Comparison of ENCODE assay signal across 14 cellular contexts in genomic region chr9:89489548-89490527, GRCh38. TPM values are rescaled to one million over a fixed set of nuclear protein-coding genes. Genes with fewer than 3 reads are reported as not detected.
DNase-seq lines count a peak whose midpoint lies in the region; ATAC-seq lines count a peak whose summit lies in the region.
"Had no signal": no experiment of that assay in that cellular context is flagged by ENCODE, and none has a peak within 500 bp of the region (broad histone marks: within the 10 kb centered on the region; RNA-seq: fewer than 3 reads in every experiment).

No MANE protein-coding gene starts in this region.

- peaks cover 6% of the 10 kb centered on the region for H3K36me3 ChIP-seq in CD4-positive, alpha-beta memory T cell (ENCODE audit: insufficient read depth, low read length)
- H3K36me3 ChIP-seq: gastroesophageal sphincter, thyroid gland had no signal

- CTCF ChIA-PET in CD4-positive, alpha-beta memory T cell (lab: Charles Lee; ENCODE audit: partially characterized antibody), result interaction anchor here (0.7 to 5.7 kb wide), 16 partner anchors 8 to 88 kb away, joined by 3 to 52 read pairs (median 4); no protein-coding TSS in a partner anchor

- peak; percentile 71 to 86 (median 83) for DNase-seq in CD4-positive, alpha-beta memory T cell
- DNase-seq in naive thymus-derived CD8-positive, alpha-beta T cell, result peak in 4 of 10 donors; percentile 60 to 82 (median 78)
- DNase-seq in kidney glomerular epithelial cell (lab: John Stamatoyannopoulos, UW), result no peak
- no peak for DNase-seq in NCI-H82 (lab: John Stamatoyannopoulos, UW)
- DNase-seq in head of caudate nucleus, result no peak
- DNase-seq: stimulated activated CD4-positive, alpha-beta T cell treated with anti-CD3 and anti-CD28 coated beads, Interleukin-4, amount 100 ng/mL, for 4 hours; thyroid gland had no signal

- peak overlapping the region; percentile 19 to 20 for H3K4me3 ChIP-seq in CD4-positive, alpha-beta memory T cell (ENCODE audit: low read length in 2 of 2)
- H3K4me3 ChIP-seq: gastroesophageal sphincter, thyroid gland had no signal

- POLR2A ChIA-PET in CD4-positive, alpha-beta memory T cell (lab: Charles Lee; ENCODE audit: partially characterized antibody), result interaction anchor here (0.6 to 4.8 kb wide), 39 partner anchors 9 to 179 kb away, joined by 3 to 50 read pairs (median 5); partner anchors contain the start of genes CKS2 and SEMA4D
- POLR2A ChIA-PET in naive thymus-derived CD8-positive, alpha-beta T cell (lab: Charles Lee), result interaction anchor here (0.7 to 3.1 kb wide), 25 partner anchors 9 to 178 kb away, joined by 3 to 18 read pairs (median 6); partner anchors contain the start of gene SEMA4D

- H3K4me3 Mint-ChIP-seq in CD4-positive, alpha-beta memory T cell, result peak overlapping the region; percentile 68 to 100 (median 92)
- H3K4me3 Mint-ChIP-seq in IgD-negative memory B cell, result peak overlapping the region; percentile 3 to 90 (median 45)
- peak overlapping the region; percentile 49 to 99 (median 86) for H3K4me3 Mint-ChIP-seq in naive thymus-derived CD8-positive, alpha-beta T cell
- H3K4me3 Mint-ChIP-seq: dendritic cell treated with granulocyte-macrophage colony-stimulating factor and Interleukin-4, amounts not matched to agents 40 ng/mL and 50 ng/mL, for 4 days had no signal

- peak overlapping the region; percentile 72 for H3K27ac ChIP-seq in CD4-positive, alpha-beta memory T cell (ENCODE audit: low read depth, low read length)
- peak overlapping the region; percentile 73 for H3K27ac ChIP-seq in angular gyrus (ENCODE audit: low read depth, low read length)
- H3K27ac ChIP-seq: C4-2B, gastroesophageal sphincter, parathyroid adenoma, thyroid gland had no signal

- H3K9me3 Mint-ChIP-seq in CD4-positive, alpha-beta memory T cell, result no peaks in the 10 kb centered on the region
- no peaks in the 10 kb centered on the region for H3K9me3 Mint-ChIP-seq in IgD-negative memory B cell
- H3K9me3 Mint-ChIP-seq in naive thymus-derived CD8-positive, alpha-beta T cell, result peaks cover 0 to 5% (median 0%) of the 10 kb centered on the region in 9 donors
- H3K9me3 Mint-ChIP-seq: dendritic cell treated with granulocyte-macrophage colony-stimulating factor and Interleukin-4, amounts not matched to agents 40 ng/mL and 50 ng/mL, for 4 days had no signal

- H3K27me3 ChIP-seq in CD4-positive, alpha-beta memory T cell (ENCODE audit: insufficient read depth, low read length), result no peaks in the 10 kb centered on the region
- H3K27me3 ChIP-seq: gastroesophageal sphincter, thyroid gland had no signal

- peak; percentile 65 to 90 for ATAC-seq in naive thymus-derived CD8-positive, alpha-beta T cell
- ATAC-seq in GM21447 (IDR thresholded peaks at IDR 0.05; ENCODE audit: unreplicated experiment), result no peak
- ATAC-seq: gastroesophageal sphincter had no signal

- no peaks in the 10 kb centered on the region for H3K27me3 Mint-ChIP-seq in CD4-positive, alpha-beta memory T cell
- no peaks in the 10 kb centered on the region for H3K27me3 Mint-ChIP-seq in IgD-negative memory B cell
- no peaks in the 10 kb centered on the region for H3K27me3 Mint-ChIP-seq in naive thymus-derived CD8-positive, alpha-beta T cell
- H3K27me3 Mint-ChIP-seq: dendritic cell treated with granulocyte-macrophage colony-stimulating factor and Interleukin-4, amounts not matched to agents 40 ng/mL and 50 ng/mL, for 4 days had no signal

- peaks cover 97% of the 10 kb centered on the region for H3K4me1 ChIP-seq in CD4-positive, alpha-beta memory T cell (ENCODE audit: insufficient read depth, low read length)
- H3K4me1 ChIP-seq: gastroesophageal sphincter, parathyroid adenoma had no signal

- intact Hi-C loops in CD4-positive, alpha-beta memory T cell (cut with micrococcal nuclease), result loop anchor here (1.0 to 5.0 kb wide), 4 partner anchors 8 to 63 kb away; partner anchors contain the start of gene SEMA4D
- intact Hi-C loops in head of caudate nucleus (cut with DNase I), result loop anchor here (5.0 to 10.0 kb wide), 3 partner anchors 48 to 63 kb away; no protein-coding TSS in a partner anchor

- H3K9me3 ChIP-seq in CD4-positive, alpha-beta memory T cell (ENCODE audit: control insufficient read depth in 1 of 2, low read length in 2 of 2), result no peaks in the 10 kb centered on the region
- H3K9me3 ChIP-seq: thyroid gland had no signal

- H3K4me1 Mint-ChIP-seq in CD4-positive, alpha-beta memory T cell, result peaks cover 87 to 100% (median 93%) of the 10 kb centered on the region in 4 donors
- H3K4me1 Mint-ChIP-seq in IgD-negative memory B cell, result peaks cover 72 to 83% (median 81%) of the 10 kb centered on the region in 3 donors
- H3K4me1 Mint-ChIP-seq in naive thymus-derived CD8-positive, alpha-beta T cell, result peaks cover 60 to 97% (median 95%) of the 10 kb centered on the region in 4 donors

- peak overlapping the region; percentile 74 to 99 (median 88) for H3K27ac Mint-ChIP-seq in CD4-positive, alpha-beta memory T cell
- peak overlapping the region; percentile 15 to 89 (median 52) for H3K27ac Mint-ChIP-seq in IgD-negative memory B cell
- H3K27ac Mint-ChIP-seq in naive thymus-derived CD8-positive, alpha-beta T cell, result peak overlapping the region; percentile 26 to 97 (median 94)
- H3K27ac Mint-ChIP-seq: dendritic cell treated with granulocyte-macrophage colony-stimulating factor and Interleukin-4, amounts not matched to agents 40 ng/mL and 50 ng/mL, for 4 days had no signal

- H3K36me3 Mint-ChIP-seq in CD4-positive, alpha-beta memory T cell, result peaks cover 23 to 43% of the 10 kb centered on the region in 2 donors
- H3K36me3 Mint-ChIP-seq in IgD-negative memory B cell, result peaks cover 11% of the 10 kb centered on the region
- H3K36me3 Mint-ChIP-seq in naive thymus-derived CD8-positive, alpha-beta T cell, result peaks cover 9 to 50% (median 11%) of the 10 kb centered on the region in 3 donors

RNA-seq across cellular contexts. Expression of gene SEMA4D, which starts 8.1 kb away (rescaled TPM):
- total RNA-seq in CD4-positive, alpha-beta memory T cell, result 100 to 1,000 TPM; 393 to 410 TPM
- 100 to 1,000 TPM in 1 of 2 donors, 10 to 100 TPM in 1; 49.5 to 166 TPM for polyA plus RNA-seq in CD4-positive, alpha-beta memory T cell
- 35.3 TPM for polyA plus RNA-seq in IgD-negative memory B cell
- 100 to 1,000 TPM; 565 to 573 TPM for total RNA-seq in naive thymus-derived CD8-positive, alpha-beta T cell
- polyA plus RNA-seq in naive thymus-derived CD8-positive, alpha-beta T cell, result 100 to 1,000 TPM; 154 to 359 (median 176) TPM

Comparison
In these comparisons a context has a peak if more than half of its experiments do, and no peak if none do; other contexts are left out.
1. DNase-seq: peak in CD4-positive, alpha-beta memory T cell (5 of 5); none in kidney glomerular epithelial cell (single experiment), NCI-H82 (single experiment) and head of caudate nucleus (0 of 42).
2. Peak in every context shown above with its lines, with median percentiles within 50 percentile points of each other: H3K27ac Mint-ChIP-seq and H3K4me3 Mint-ChIP-seq.